ENCODE assay signal across 9 cellular contexts in the genomic region with DNA sequence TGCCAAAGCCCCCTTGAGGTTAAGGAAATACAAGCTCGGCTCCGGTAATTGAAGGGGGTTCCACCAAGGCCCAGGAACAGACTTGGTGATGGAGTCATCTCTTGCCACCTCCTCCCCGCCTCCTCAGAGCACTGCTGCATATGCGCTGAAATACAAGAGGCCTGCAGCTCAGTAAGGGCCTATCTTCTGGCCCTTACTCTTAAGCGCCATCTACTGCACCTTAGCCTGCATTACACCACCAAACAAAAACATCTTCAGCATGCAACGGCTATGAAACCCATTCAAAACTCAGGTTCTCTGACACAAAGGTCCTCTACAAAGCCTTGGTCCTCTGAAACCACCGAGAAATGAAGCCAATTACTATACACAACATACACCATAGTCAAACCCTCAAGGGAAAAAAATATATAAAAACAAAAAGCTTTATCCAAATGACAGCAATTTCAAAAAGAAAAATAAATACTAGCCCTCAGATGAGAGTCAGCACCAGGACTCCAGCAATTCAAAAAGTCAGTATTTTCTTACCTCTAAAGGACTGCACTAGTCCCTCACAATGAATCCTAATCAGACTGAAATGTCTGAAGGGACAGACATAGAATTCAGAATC.
DNase-seq lines count a peak whose midpoint lies in the region; ATAC-seq and TF ChIP-seq lines count a peak whose summit lies in the region.
"Had no signal": no experiment of that assay in that cellular context is flagged by ENCODE, and none has a peak within 500 bp of the region (broad histone marks: within the 10 kb centered on the region; RNA-seq: fewer than 3 reads in every experiment).

No MANE protein-coding gene starts in this region.

- H3K4me3 ChIP-seq in MM.1S (ENCODE audit: low read length) (no peak overlapping the region), upper lobe of right lung (no peak overlapping the region)

- no peaks in the 10 kb centered on the region for H3K4me1 ChIP-seq in MM.1S (ENCODE audit: low read length)
- no peaks in the 10 kb centered on the region for H3K4me1 ChIP-seq in upper lobe of right lung

- intact Hi-C loops in upper lobe of right lung (cut with DNase I), result no loop called here

- H3K36me3 ChIP-seq in MM.1S (replicated peaks; ENCODE audit: insufficient read depth, low read length), result no peaks in the 10 kb centered on the region
- H3K36me3 ChIP-seq in upper lobe of right lung, result no peaks in the 10 kb centered on the region
- H3K36me3 ChIP-seq: neutrophil had no signal

- no peak overlapping the region for H2AFZ ChIP-seq in MM.1S (ENCODE audit: low read length)

- H3K27me3 ChIP-seq in MM.1S (replicated peaks; ENCODE audit: insufficient read depth, low read length), result no peaks in the 10 kb centered on the region
- no peaks in the 10 kb centered on the region for H3K27me3 ChIP-seq in upper lobe of right lung

- no peaks in the 10 kb centered on the region for H3F3A ChIP-seq in MM.1S (ENCODE audit: insufficient read depth, low read length)

- ATAC-seq in upper lobe of right lung (peak; percentile 50), GM18873 (IDR thresholded peaks at IDR 0.05; ENCODE audit: low FRiP score, unreplicated experiment) (no peak), omental fat pad (ENCODE audit: low FRiP score) (no peak)

- no peak overlapping the region for H3K9ac ChIP-seq in MM.1S (ENCODE audit: low read length)

- H3K9me2 ChIP-seq in MM.1S (replicated peaks; ENCODE audit: insufficient read depth, low read length), result no peaks in the 10 kb centered on the region

- peak; percentile 64 for TF ChIP-seq CTCF in MM.1S (IDR thresholded peaks at IDR 0.05; ENCODE audit: low read length)
- peak; percentile 17 for TF ChIP-seq CTCF in upper lobe of right lung (IDR thresholded peaks at IDR 0.05)
- no peak for TF ChIP-seq CTCF in omental fat pad (IDR thresholded peaks at IDR 0.05)

- H3K27ac ChIP-seq in MM.1S (ENCODE audit: low read length) (no peak overlapping the region), upper lobe of right lung (no peak overlapping the region)
- H3K27ac ChIP-seq: neutrophil had no signal

- DNase-seq in stimulated activated CD4-positive, alpha-beta T cell treated with anti-CD3 and anti-CD28 coated beads, Interleukin-15, amount 100 ng/mL, for 24 hours, result peak; percentile 22
- DNase-seq in stimulated activated CD4-positive, alpha-beta T cell treated with anti-CD3 and anti-CD28 coated beads, Interleukin-4, amount 100 ng/mL, for 4 hours, result no peak
- DNase-seq in MM.1S (no peak), dermis microvascular lymphatic vessel endothelial cell (ENCODE audit: low read depth in 2 of 2) (peak; percentile 1 to 12), upper lobe of right lung (no peak), omental fat pad (ENCODE audit: low spot score) (no peak)
- no peak for DNase-seq in activated effector memory CD4-positive, alpha-beta T cell treated with Interleukin-2 at 50 U/mL for 16 hours

- H3K79me2 ChIP-seq in MM.1S (ENCODE audit: low read length), result no peaks in the 10 kb centered on the region

- H4K20me1 ChIP-seq in MM.1S (ENCODE audit: insufficient read depth, low read length), result no peaks in the 10 kb centered on the region

- no peaks in the 10 kb centered on the region for H3K9me3 ChIP-seq in MM.1S (replicated peaks; ENCODE audit: insufficient read depth, low read length)
- no peaks in the 10 kb centered on the region for H3K9me3 ChIP-seq in upper lobe of right lung
- H3K9me3 ChIP-seq: neutrophil had no signal

- H3K4me2 ChIP-seq in MM.1S (ENCODE audit: low read depth, low read length), result no peak overlapping the region

Comparison
In these comparisons a context has a peak if more than half of its experiments do, and no peak if none do; other contexts are left out.
1. DNase-seq: peak in stimulated activated CD4-positive, alpha-beta T cell treated with anti-CD3 and anti-CD28 coated beads, Interleukin-15, amount 100 ng/mL, for 24 hours (single experiment) and dermis microvascular lymphatic vessel endothelial cell (2 of 2); none in stimulated activated CD4-positive, alpha-beta T cell treated with anti-CD3 and anti-CD28 coated beads, Interleukin-4, amount 100 ng/mL, for 4 hours (0 of 2), MM.1S (single experiment), upper lobe of right lung (single experiment), activated effector memory CD4-positive, alpha-beta T cell treated with Interleukin-2 at 50 U/mL for 16 hours (single experiment) and omental fat pad (single experiment).
2. CTCF ChIP-seq: peak in MM.1S (single experiment) and upper lobe of right lung (single experiment); none in omental fat pad (0 of 3).